Comparison of ENCODE assay signal across 18 cellular contexts in the genomic region with DNA sequence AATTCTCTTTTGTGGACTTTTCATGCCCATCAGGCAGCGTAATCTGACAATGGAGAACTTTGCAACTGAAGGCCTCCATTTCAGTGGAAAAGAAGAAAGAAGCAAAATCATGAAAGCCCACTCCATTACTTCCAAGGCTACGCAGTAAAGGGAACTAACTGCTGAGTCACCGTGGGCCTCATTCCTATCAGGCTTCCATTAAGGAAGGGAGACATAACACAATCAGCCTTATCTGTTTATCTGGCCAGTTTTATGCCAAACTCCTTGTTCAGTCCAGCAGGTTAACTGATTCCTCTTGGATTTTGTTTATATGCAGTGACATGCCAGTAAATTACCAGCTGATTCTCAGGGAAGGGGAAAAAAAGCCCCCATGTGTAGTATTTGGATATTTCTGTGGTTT. TPM values are rescaled to one million over a fixed set of nuclear protein-coding genes. Genes with fewer than 3 reads are reported as not detected.
DNase-seq lines count a peak whose midpoint lies in the region; TF ChIP-seq lines count a peak whose summit lies in the region.
"Had no signal": no experiment of that assay in that cellular context is flagged by ENCODE, and none has a peak within 500 bp of the region (broad histone marks: within the 10 kb centered on the region; RNA-seq: fewer than 3 reads in every experiment).

No MANE protein-coding gene starts in this region.

- no peak overlapping the region for H3K14ac ChIP-seq in trophoblast cell (ENCODE audit: low read length)

- H3K9me3 ChIP-seq in SJSA1 (replicated peaks) (no peaks in the 10 kb centered on the region), trophoblast cell (ENCODE audit: insufficient read depth, low read depth, low read length) (no peaks in the 10 kb centered on the region)

- peaks cover 46% of the 10 kb centered on the region for H3K36me3 Mint-ChIP-seq in activated T-helper 1 cell treated with anti-CD3 and anti-CD28 coated beads, Interleukin-12 subunit alpha, Interleukin-12 subunit beta, Interleukin-2, Interleukin-4 antibody, amounts not matched to agents 30 ng/mL and 10 ng/mL and 1 ng/mL, durations not matched to agents 14 hours and 24 hours and 36 hours (ENCODE audit: low read depth)
- peaks cover 0 to 2% of the 10 kb centered on the region in 2 donors for H3K36me3 Mint-ChIP-seq in CD14-positive monocyte
- H3K36me3 Mint-ChIP-seq: brain had no signal

- no peak overlapping the region for H4K12ac ChIP-seq in trophoblast cell (ENCODE audit: low read depth, low read length)

- no peak overlapping the region for H2AK5ac ChIP-seq in trophoblast cell (ENCODE audit: low read length)

- intact Hi-C loops in activated T-helper 1 cell treated with anti-CD3 and anti-CD28 coated beads, Interleukin-12 subunit alpha, Interleukin-12 subunit beta, Interleukin-2, Interleukin-4 antibody, amounts not matched to agents 30 ng/mL and 10 ng/mL and 1 ng/mL, durations not matched to agents 14 hours and 24 hours and 36 hours (cut with micrococcal nuclease): no loop called here
- intact Hi-C loops in CD14-positive monocyte (cut with micrococcal nuclease): no loop called here

- no peaks in the 10 kb centered on the region for H3K9me3 Mint-ChIP-seq in activated T-helper 1 cell treated with anti-CD3 and anti-CD28 coated beads, Interleukin-12 subunit alpha, Interleukin-12 subunit beta, Interleukin-2, Interleukin-4 antibody, amounts not matched to agents 30 ng/mL and 10 ng/mL and 1 ng/mL, durations not matched to agents 14 hours and 24 hours and 36 hours
- no peaks in the 10 kb centered on the region for H3K9me3 Mint-ChIP-seq in CD14-positive monocyte
- H3K9me3 Mint-ChIP-seq: CD4-positive, CD25-positive, alpha-beta regulatory T cell; stimulated activated effector memory CD8-positive, alpha-beta T cell treated with anti-CD3 and anti-CD28 coated beads, Interleukin-12 subunit alpha, Interleukin-12 subunit beta, amount 100 ng/mL, for 72 hours had no signal

- peaks cover 20% of the 10 kb centered on the region for H3K4me1 Mint-ChIP-seq in activated T-helper 1 cell treated with anti-CD3 and anti-CD28 coated beads, Interleukin-12 subunit alpha, Interleukin-12 subunit beta, Interleukin-2, Interleukin-4 antibody, amounts not matched to agents 30 ng/mL and 10 ng/mL and 1 ng/mL, durations not matched to agents 14 hours and 24 hours and 36 hours (ENCODE audit: low read depth)
- peaks cover 6% of the 10 kb centered on the region for H3K4me1 Mint-ChIP-seq in CD14-positive monocyte

- H2BK5ac ChIP-seq in trophoblast cell (ENCODE audit: low read depth, low read length, poor library complexity): peak overlapping the region; percentile 16

- DNase-seq in EH (ENCODE audit: low read depth) (peak; percentile 65), SJSA1 (ENCODE audit: low read depth in 1 of 2, low spot score in 2 of 2) (no peak), fibroblast of pulmonary artery (ENCODE audit: low read depth) (peak; percentile 32), trophoblast cell (no peak), CD14-positive monocyte (ENCODE audit: low spot score) (no peak), NK-92 (lab: John Stamatoyannopoulos, UW; ENCODE audit: unreplicated experiment) (no peak), GM13977 (ENCODE audit: low spot score) (no peak)
- no peak for DNase-seq in activated T-helper 1 cell treated with anti-CD3 and anti-CD28 coated beads, Interleukin-12 subunit alpha, Interleukin-12 subunit beta, Interleukin-2, Interleukin-4 antibody, amounts not matched to agents 30 ng/mL and 10 ng/mL and 1 ng/mL, durations not matched to agents 14 hours and 24 hours and 36 hours (ENCODE audit: low spot score)
- DNase-seq: activated CD8-positive, alpha-beta T cell treated with anti-CD3 and anti-CD28 coated beads, Interleukin-2, amount 10 ng/mL, durations not matched to agents 7 days and 5 days; activated gamma-delta T cell treated with Interleukin-2 at 50 U/mL for 16 hours; CD4-positive, CD25-positive, alpha-beta regulatory T cell; NCI-H146; NCI-H510A treated with DMSO at 0.1 percent for 48 hours; RPMI8226; stimulated activated CD4-positive, alpha-beta T cell treated with anti-CD3 and anti-CD28 coated beads, Interleukin-2, amount 100 ng/mL, for 48 hours; T-helper 9 cell had no signal

- peaks cover 8% of the 10 kb centered on the region for H3K4me1 ChIP-seq in SJSA1 (replicated peaks)
- H3K4me1 ChIP-seq in trophoblast cell (ENCODE audit: control insufficient read depth in 1 of 2, insufficient read depth in 2 of 2, low read length in 2 of 2): peaks cover 4 to 6% of the 10 kb centered on the region in 2 experiments

- H4K91ac ChIP-seq in trophoblast cell (ENCODE audit: low read depth, low read length): peak overlapping the region; percentile 70

- H2BK12ac ChIP-seq in trophoblast cell (ENCODE audit: low read length): peak overlapping the region; percentile 80

- H4K8ac ChIP-seq in trophoblast cell (ENCODE audit: low read depth, low read length): peak overlapping the region; percentile 32

- no peak overlapping the region for H3K4me2 ChIP-seq in trophoblast cell (ENCODE audit: low read length)

- no peaks in the 10 kb centered on the region for H3K27me3 Mint-ChIP-seq in activated T-helper 1 cell treated with anti-CD3 and anti-CD28 coated beads, Interleukin-12 subunit alpha, Interleukin-12 subunit beta, Interleukin-2, Interleukin-4 antibody, amounts not matched to agents 30 ng/mL and 10 ng/mL and 1 ng/mL, durations not matched to agents 14 hours and 24 hours and 36 hours (ENCODE audit: insufficient read depth)
- no peaks in the 10 kb centered on the region for H3K27me3 Mint-ChIP-seq in CD14-positive monocyte (ENCODE audit: low read depth in 3 of 3)
- H3K27me3 Mint-ChIP-seq: CD4-positive, CD25-positive, alpha-beta regulatory T cell had no signal

- no peak overlapping the region for H3K4me3 ChIP-seq in SJSA1
- no peak overlapping the region for H3K4me3 ChIP-seq in fibroblast of pulmonary artery (replicated peaks; ENCODE audit: low read depth, low read length)
- H3K4me3 ChIP-seq in trophoblast cell (ENCODE audit: low read depth, low read length): no peak overlapping the region

- no peak overlapping the region for H3K18ac ChIP-seq in trophoblast cell (ENCODE audit: low read length)

- H2AFZ ChIP-seq in trophoblast cell (ENCODE audit: insufficient read depth, low read length, poor library complexity): no peak overlapping the region

- H3K27me3 ChIP-seq in SJSA1 (replicated peaks) (no peaks in the 10 kb centered on the region), trophoblast cell (ENCODE audit: insufficient read depth, low read length) (no peaks in the 10 kb centered on the region)

- no peak overlapping the region for H3K9ac ChIP-seq in trophoblast cell (ENCODE audit: low read length)

- H3K4ac ChIP-seq in trophoblast cell (ENCODE audit: low read depth, low read length): no peak overlapping the region

- H3K79me1 ChIP-seq in trophoblast cell (ENCODE audit: low read length): peaks cover 6% of the 10 kb centered on the region

- H3K23ac ChIP-seq in trophoblast cell (ENCODE audit: low read length): no peak overlapping the region

- in situ Hi-C loops in GM13977 (cut with MboI; ENCODE audit: low pct_unique_long_range_greater_than_20kb, low sequenced_read_pairs, unreplicated experiment): no loop called here

- no peak overlapping the region for H2BK120ac ChIP-seq in trophoblast cell (ENCODE audit: insufficient read depth, low read length, poor library complexity)

- H3K4me3 Mint-ChIP-seq in activated T-helper 1 cell treated with anti-CD3 and anti-CD28 coated beads, Interleukin-12 subunit alpha, Interleukin-12 subunit beta, Interleukin-2, Interleukin-4 antibody, amounts not matched to agents 30 ng/mL and 10 ng/mL and 1 ng/mL, durations not matched to agents 14 hours and 24 hours and 36 hours: no peak overlapping the region
- no peak overlapping the region for H3K4me3 Mint-ChIP-seq in CD14-positive monocyte
- H3K4me3 Mint-ChIP-seq: activated CD8-positive, alpha-beta T cell treated with anti-CD3 and anti-CD28 coated beads, Interleukin-2, amount 10 ng/mL, durations not matched to agents 7 days and 5 days; brain; CD4-positive, CD25-positive, alpha-beta regulatory T cell; stimulated activated effector memory CD8-positive, alpha-beta T cell treated with anti-CD3 and anti-CD28 coated beads, Interleukin-12 subunit alpha, Interleukin-12 subunit beta, amount 100 ng/mL, for 72 hours had no signal

- WGBS in trophoblast cell (ENCODE audit: extremely low coverage, insufficient coverage, insufficient read length): no CpG with 5 or more reads among the region's 3 CpGs

- H3K27ac Mint-ChIP-seq in activated T-helper 1 cell treated with anti-CD3 and anti-CD28 coated beads, Interleukin-12 subunit alpha, Interleukin-12 subunit beta, Interleukin-2, Interleukin-4 antibody, amounts not matched to agents 30 ng/mL and 10 ng/mL and 1 ng/mL, durations not matched to agents 14 hours and 24 hours and 36 hours: no peak overlapping the region
- no peak overlapping the region for H3K27ac Mint-ChIP-seq in CD14-positive monocyte
- H3K27ac Mint-ChIP-seq: activated CD8-positive, alpha-beta T cell treated with anti-CD3 and anti-CD28 coated beads, Interleukin-2, amount 10 ng/mL, durations not matched to agents 7 days and 5 days had no signal

- H3K36me3 ChIP-seq in SJSA1: no peaks in the 10 kb centered on the region
- no peaks in the 10 kb centered on the region for H3K36me3 ChIP-seq in trophoblast cell (ENCODE audit: control insufficient read depth in 1 of 2, insufficient read depth in 2 of 2, low read length in 2 of 2)

- H3K79me2 ChIP-seq in trophoblast cell (ENCODE audit: control insufficient read depth, insufficient read depth, low read length, poor library complexity): no peaks in the 10 kb centered on the region

- no peak for TF ChIP-seq CTCF in fibroblast of pulmonary artery (IDR thresholded peaks at IDR 0.05; ENCODE audit: low read length, missing control alignments)
- TF ChIP-seq CTCF in CD14-positive monocyte (IDR thresholded peaks at IDR 0.05): no peak
- TF ChIP-seq CTCF in GM13977 (IDR thresholded peaks at IDR 0.05; ENCODE audit: extremely low read depth, insufficient read depth, missing control alignments): no peak

- H3K27ac ChIP-seq in SJSA1: 0 out of 2 replicates have a peak overlapping the region, but pooled peaks have one; percentile 19
- H3K27ac ChIP-seq in trophoblast cell (ENCODE audit: low read depth, low read length): no peak overlapping the region

RNA-seq across cellular contexts. Expression of a gene that starts 56.8 kb away (rescaled TPM):
- total RNA-seq in SJSA1 (2014; rRNA removed; shearing (Covaris generic)): 43.5 and 54.9 TPM in 2 replicates
- 5.2 and 6.2 TPM in 2 replicates for polyA plus RNA-seq in trophoblast cell (2013)
- 8.2 and 8.5 TPM in 2 replicates for total RNA-seq in activated T-helper 1 cell treated with anti-CD3 and anti-CD28 coated beads, Interleukin-12 subunit alpha, Interleukin-12 subunit beta, Interleukin-2, Interleukin-4 antibody, amounts not matched to agents 30 ng/mL and 10 ng/mL and 1 ng/mL, durations not matched to agents 14 hours and 24 hours and 36 hours
- polyA plus RNA-seq in CD14-positive monocyte: 1 to 10 TPM; 1.0 to 1.2 TPM

RNA-seq across cellular contexts. Expression of a gene that starts 58.2 kb away (rescaled TPM):
- total RNA-seq in SJSA1 (2014; rRNA removed; shearing (Covaris generic)): not detected in 2 replicates
- 0.05 TPM in 1 of 2 replicates, not detected in the other for polyA plus RNA-seq in trophoblast cell (2013)
- not detected in 2 replicates for total RNA-seq in activated T-helper 1 cell treated with anti-CD3 and anti-CD28 coated beads, Interleukin-12 subunit alpha, Interleukin-12 subunit beta, Interleukin-2, Interleukin-4 antibody, amounts not matched to agents 30 ng/mL and 10 ng/mL and 1 ng/mL, durations not matched to agents 14 hours and 24 hours and 36 hours
- not detected for polyA plus RNA-seq in CD14-positive monocyte
- total RNA-seq: activated CD8-positive, alpha-beta T cell treated with anti-CD3 and anti-CD28 coated beads, Interleukin-2, amount 10 ng/mL, durations not matched to agents 7 days and 5 days; CD4-positive, CD25-positive, alpha-beta regulatory T cell had no signal
- polyA plus RNA-seq: CD4-positive, CD25-positive, alpha-beta regulatory T cell had no signal

Comparison
In these comparisons a context has a peak if more than half of its experiments do, and no peak if none do; other contexts are left out.
1. DNase-seq: peak in EH (single experiment) and fibroblast of pulmonary artery (single experiment); none in SJSA1 (0 of 2), trophoblast cell (0 of 2), activated T-helper 1 cell treated with anti-CD3 and anti-CD28 coated beads, Interleukin-12 subunit alpha, Interleukin-12 subunit beta, Interleukin-2, Interleukin-4 antibody, amounts not matched to agents 30 ng/mL and 10 ng/mL and 1 ng/mL, durations not matched to agents 14 hours and 24 hours and 36 hours (single experiment), CD14-positive monocyte (single experiment), NK-92 (single experiment) and GM13977 (single experiment).